ENCODE assay signal across 1 cellular context in the genomic region with DNA sequence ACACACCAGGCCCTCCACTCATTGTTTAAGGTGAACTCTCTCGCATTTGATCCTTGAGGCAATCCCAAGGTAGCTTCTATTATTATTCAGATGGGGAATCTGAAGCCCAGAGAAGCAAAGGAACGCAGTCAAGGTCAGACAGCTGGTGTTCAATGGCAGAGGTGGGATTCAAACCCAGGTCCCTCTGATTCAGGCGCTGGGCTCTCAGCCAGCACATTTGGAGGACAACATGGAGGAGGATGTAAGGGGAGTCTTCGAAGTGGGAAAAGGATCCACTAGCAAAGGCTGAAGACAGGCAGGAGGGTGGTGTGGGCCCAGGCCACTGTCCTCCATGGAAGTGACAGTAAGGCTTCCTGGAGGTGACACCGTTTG.
TF ChIP-seq lines count a peak whose summit lies in the region.

No MANE protein-coding gene starts in this region.

TF ChIP-seq in HepG2, 621 proteins besides CTCF, POLR2A, EP300 and RAD21 (continues in another document):
- 0 out of 2 replicates have a peak, but pooled peaks have one; percentile 50 for TF ChIP-seq KDM5B (CRISPR knock-in tag; IDR thresholded peaks at IDR 0.05; ENCODE audit: borderline replicate concordance)
- TF ChIP-seq ATF1 (CRISPR knock-in tag; IDR thresholded peaks at IDR 0.05), result no peak
- TF ChIP-seq ISL2 (CRISPR knock-in tag; IDR thresholded peaks at IDR 0.05), result 0 out of 2 replicates have a peak, but pooled peaks have one; percentile 14
- TF ChIP-seq PHF20 (CRISPR knock-in tag; IDR thresholded peaks at IDR 0.05), result no peak
- peak; percentile 4; the same call in 1 of the 2 replicates for TF ChIP-seq PHF8 (CRISPR knock-in tag; IDR thresholded peaks at IDR 0.05)
- no peak for TF ChIP-seq KLF11 (CRISPR knock-in tag; IDR thresholded peaks at IDR 0.05)
- no peak for TF ChIP-seq ZNF136 (CRISPR knock-in tag; IDR thresholded peaks at IDR 0.05; ENCODE audit: low read depth)
- no peak for TF ChIP-seq CHD2 (IDR thresholded peaks at IDR 0.05; ENCODE audit: low read depth, low read length)
- no peak for TF ChIP-seq NR1H2 (CRISPR knock-in tag; IDR thresholded peaks at IDR 0.05; ENCODE audit: borderline replicate concordance, low read depth)
- TF ChIP-seq CBX5 (CRISPR knock-in tag; IDR thresholded peaks at IDR 0.05; ENCODE audit: borderline replicate concordance), result no peak
- TF ChIP-seq ZFP62 (CRISPR knock-in tag; IDR thresholded peaks at IDR 0.05), result no peak
- TF ChIP-seq ZNF776 (CRISPR knock-in tag; IDR thresholded peaks at IDR 0.05), result peak; percentile 44; the same call in 1 of the 2 replicates
- TF ChIP-seq GATAD1 (CRISPR knock-in tag; IDR thresholded peaks at IDR 0.05), result peak; percentile 19; the same call in 1 of the 2 replicates
- peak; percentile 70 for TF ChIP-seq ZMYM3 (CRISPR knock-in tag; IDR thresholded peaks at IDR 0.05)
- 0 out of 2 replicates have a peak, but pooled peaks have one; percentile 2 for TF ChIP-seq SALL1 (CRISPR knock-in tag; IDR thresholded peaks at IDR 0.05)
- no peak for TF ChIP-seq CREM (IDR thresholded peaks at IDR 0.05)
- TF ChIP-seq CREM (CRISPR knock-in tag; IDR thresholded peaks at IDR 0.05), result no peak
- no peak for TF ChIP-seq ZNF30 (CRISPR knock-in tag; IDR thresholded peaks at IDR 0.05)
- TF ChIP-seq, protein P1, sequence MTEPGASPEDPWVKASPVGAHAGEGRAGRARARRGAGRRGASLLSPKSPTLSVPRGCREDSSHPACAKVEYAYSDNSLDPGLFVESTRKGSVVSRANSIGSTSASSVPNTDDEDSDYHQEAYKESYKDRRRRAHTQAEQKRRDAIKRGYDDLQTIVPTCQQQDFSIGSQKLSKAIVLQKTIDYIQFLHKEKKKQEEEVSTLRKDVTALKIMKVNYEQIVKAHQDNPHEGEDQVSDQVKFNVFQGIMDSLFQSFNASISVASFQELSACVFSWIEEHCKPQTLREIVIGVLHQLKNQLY (CRISPR knock-in tag; IDR thresholded peaks at IDR 0.05), result no peak
- no peak for TF ChIP-seq NR2F1 (CRISPR knock-in tag; IDR thresholded peaks at IDR 0.05)
- TF ChIP-seq SATB2 (CRISPR knock-in tag; IDR thresholded peaks at IDR 0.05), result no peak
- TF ChIP-seq ZNF747 (CRISPR knock-in tag; IDR thresholded peaks at IDR 0.05; ENCODE audit: borderline replicate concordance), result no peak
- TF ChIP-seq NRL (CRISPR knock-in tag; IDR thresholded peaks at IDR 0.05; ENCODE audit: borderline replicate concordance), result no peak
- TF ChIP-seq ZNF230 (CRISPR knock-in tag; IDR thresholded peaks at IDR 0.05), result 0 out of 2 replicates have a peak, but pooled peaks have one; percentile 41
- TF ChIP-seq KDM2A (CRISPR knock-in tag; IDR thresholded peaks at IDR 0.05; ENCODE audit: borderline replicate concordance, low read depth), result no peak
- TF ChIP-seq, protein P2, sequence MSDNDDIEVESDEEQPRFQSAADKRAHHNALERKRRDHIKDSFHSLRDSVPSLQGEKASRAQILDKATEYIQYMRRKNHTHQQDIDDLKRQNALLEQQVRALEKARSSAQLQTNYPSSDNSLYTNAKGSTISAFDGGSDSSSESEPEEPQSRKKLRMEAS (IDR thresholded peaks at IDR 0.05), result no peak
- TF ChIP-seq FOXA3 (CRISPR knock-in tag; IDR thresholded peaks at IDR 0.05), result no peak
- TF ChIP-seq, protein P3, sequence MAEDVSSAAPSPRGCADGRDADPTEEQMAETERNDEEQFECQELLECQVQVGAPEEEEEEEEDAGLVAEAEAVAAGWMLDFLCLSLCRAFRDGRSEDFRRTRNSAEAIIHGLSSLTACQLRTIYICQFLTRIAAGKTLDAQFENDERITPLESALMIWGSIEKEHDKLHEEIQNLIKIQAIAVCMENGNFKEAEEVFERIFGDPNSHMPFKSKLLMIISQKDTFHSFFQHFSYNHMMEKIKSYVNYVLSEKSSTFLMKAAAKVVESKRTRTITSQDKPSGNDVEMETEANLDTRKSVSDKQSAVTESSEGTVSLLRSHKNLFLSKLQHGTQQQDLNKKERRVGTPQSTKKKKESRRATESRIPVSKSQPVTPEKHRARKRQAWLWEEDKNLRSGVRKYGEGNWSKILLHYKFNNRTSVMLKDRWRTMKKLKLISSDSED (CRISPR knock-in tag; IDR thresholded peaks at IDR 0.05), result no peak
- TF ChIP-seq ZNF256 (CRISPR knock-in tag; conservative IDR thresholded peaks at IDR 0.05), result 0 out of 2 replicates have a peak, but pooled peaks have one; percentile 43
- no peak for TF ChIP-seq ZFP1 (CRISPR knock-in tag; IDR thresholded peaks at IDR 0.05)
- TF ChIP-seq, protein P4, sequence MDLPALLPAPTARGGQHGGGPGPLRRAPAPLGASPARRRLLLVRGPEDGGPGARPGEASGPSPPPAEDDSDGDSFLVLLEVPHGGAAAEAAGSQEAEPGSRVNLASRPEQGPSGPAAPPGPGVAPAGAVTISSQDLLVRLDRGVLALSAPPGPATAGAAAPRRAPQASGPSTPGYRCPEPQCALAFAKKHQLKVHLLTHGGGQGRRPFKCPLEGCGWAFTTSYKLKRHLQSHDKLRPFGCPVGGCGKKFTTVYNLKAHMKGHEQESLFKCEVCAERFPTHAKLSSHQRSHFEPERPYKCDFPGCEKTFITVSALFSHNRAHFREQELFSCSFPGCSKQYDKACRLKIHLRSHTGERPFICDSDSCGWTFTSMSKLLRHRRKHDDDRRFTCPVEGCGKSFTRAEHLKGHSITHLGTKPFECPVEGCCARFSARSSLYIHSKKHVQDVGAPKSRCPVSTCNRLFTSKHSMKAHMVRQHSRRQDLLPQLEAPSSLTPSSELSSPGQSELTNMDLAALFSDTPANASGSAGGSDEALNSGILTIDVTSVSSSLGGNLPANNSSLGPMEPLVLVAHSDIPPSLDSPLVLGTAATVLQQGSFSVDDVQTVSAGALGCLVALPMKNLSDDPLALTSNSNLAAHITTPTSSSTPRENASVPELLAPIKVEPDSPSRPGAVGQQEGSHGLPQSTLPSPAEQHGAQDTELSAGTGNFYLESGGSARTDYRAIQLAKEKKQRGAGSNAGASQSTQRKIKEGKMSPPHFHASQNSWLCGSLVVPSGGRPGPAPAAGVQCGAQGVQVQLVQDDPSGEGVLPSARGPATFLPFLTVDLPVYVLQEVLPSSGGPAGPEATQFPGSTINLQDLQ (CRISPR knock-in tag; IDR thresholded peaks at IDR 0.05), result peak; percentile 48; the same call in 1 of the 2 replicates
- TF ChIP-seq FOXO1 (CRISPR knock-in tag; IDR thresholded peaks at IDR 0.05), result 0 out of 2 replicates have a peak, but pooled peaks have one; percentile 8
- TF ChIP-seq, protein P5, sequence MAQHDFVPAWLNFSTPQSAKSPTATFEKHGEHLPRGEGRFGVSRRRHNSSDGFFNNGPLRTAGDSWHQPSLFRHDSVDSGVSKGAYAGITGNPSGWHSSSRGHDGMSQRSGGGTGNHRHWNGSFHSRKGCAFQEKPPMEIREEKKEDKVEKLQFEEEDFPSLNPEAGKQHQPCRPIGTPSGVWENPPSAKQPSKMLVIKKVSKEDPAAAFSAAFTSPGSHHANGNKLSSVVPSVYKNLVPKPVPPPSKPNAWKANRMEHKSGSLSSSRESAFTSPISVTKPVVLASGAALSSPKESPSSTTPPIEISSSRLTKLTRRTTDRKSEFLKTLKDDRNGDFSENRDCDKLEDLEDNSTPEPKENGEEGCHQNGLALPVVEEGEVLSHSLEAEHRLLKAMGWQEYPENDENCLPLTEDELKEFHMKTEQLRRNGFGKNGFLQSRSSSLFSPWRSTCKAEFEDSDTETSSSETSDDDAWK (CRISPR knock-in tag; IDR thresholded peaks at IDR 0.05), result no peak
- no peak for TF ChIP-seq TCF12 (IDR thresholded peaks at IDR 0.05)
- TF ChIP-seq TCF12 (CRISPR knock-in tag; IDR thresholded peaks at IDR 0.05), result no peak
- no peak for TF ChIP-seq ZMAT3 (CRISPR knock-in tag; conservative IDR thresholded peaks at IDR 0.05)
- no peak for TF ChIP-seq MAFF (IDR thresholded peaks at IDR 0.05; ENCODE audit: low read depth, low read length)
- no peak for TF ChIP-seq SP5 (CRISPR knock-in tag; IDR thresholded peaks at IDR 0.05; ENCODE audit: borderline replicate concordance, low read depth)
- TF ChIP-seq MAFK (conservative IDR thresholded peaks at IDR 0.05 in 1 of 2, IDR thresholded peaks at IDR 0.05 in 1 of 2; ENCODE audit: low read length in 2 of 2), result no peak
- TF ChIP-seq, protein P6, sequence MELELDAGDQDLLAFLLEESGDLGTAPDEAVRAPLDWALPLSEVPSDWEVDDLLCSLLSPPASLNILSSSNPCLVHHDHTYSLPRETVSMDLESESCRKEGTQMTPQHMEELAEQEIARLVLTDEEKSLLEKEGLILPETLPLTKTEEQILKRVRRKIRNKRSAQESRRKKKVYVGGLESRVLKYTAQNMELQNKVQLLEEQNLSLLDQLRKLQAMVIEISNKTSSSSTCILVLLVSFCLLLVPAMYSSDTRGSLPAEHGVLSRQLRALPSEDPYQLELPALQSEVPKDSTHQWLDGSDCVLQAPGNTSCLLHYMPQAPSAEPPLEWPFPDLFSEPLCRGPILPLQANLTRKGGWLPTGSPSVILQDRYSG (CRISPR knock-in tag; IDR thresholded peaks at IDR 0.05), result no peak
- peak; percentile 90; the same call in 1 of the 2 replicates for TF ChIP-seq ZNF775 (CRISPR knock-in tag; IDR thresholded peaks at IDR 0.05; ENCODE audit: borderline replicate concordance)
- TF ChIP-seq, protein P7, sequence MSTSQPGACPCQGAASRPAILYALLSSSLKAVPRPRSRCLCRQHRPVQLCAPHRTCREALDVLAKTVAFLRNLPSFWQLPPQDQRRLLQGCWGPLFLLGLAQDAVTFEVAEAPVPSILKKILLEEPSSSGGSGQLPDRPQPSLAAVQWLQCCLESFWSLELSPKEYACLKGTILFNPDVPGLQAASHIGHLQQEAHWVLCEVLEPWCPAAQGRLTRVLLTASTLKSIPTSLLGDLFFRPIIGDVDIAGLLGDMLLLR (CRISPR knock-in tag; IDR thresholded peaks at IDR 0.05), result no peak
- TF ChIP-seq REPIN1 (CRISPR knock-in tag; IDR thresholded peaks at IDR 0.05; ENCODE audit: borderline replicate concordance, low read depth), result no peak
- TF ChIP-seq POGZ (CRISPR knock-in tag; IDR thresholded peaks at IDR 0.05), result peak; percentile 34; the same call in 1 of the 2 replicates
- no peak for TF ChIP-seq IRX3 (CRISPR knock-in tag; IDR thresholded peaks at IDR 0.05; ENCODE audit: borderline replicate concordance, low read depth)
- TF ChIP-seq ZNF607 (CRISPR knock-in tag; IDR thresholded peaks at IDR 0.05; ENCODE audit: borderline replicate concordance), result no peak
- peak; percentile 15 for TF ChIP-seq ZEB1 (IDR thresholded peaks at IDR 0.05; ENCODE audit: insufficient replicate concordance, low read depth)
- TF ChIP-seq, protein P8, sequence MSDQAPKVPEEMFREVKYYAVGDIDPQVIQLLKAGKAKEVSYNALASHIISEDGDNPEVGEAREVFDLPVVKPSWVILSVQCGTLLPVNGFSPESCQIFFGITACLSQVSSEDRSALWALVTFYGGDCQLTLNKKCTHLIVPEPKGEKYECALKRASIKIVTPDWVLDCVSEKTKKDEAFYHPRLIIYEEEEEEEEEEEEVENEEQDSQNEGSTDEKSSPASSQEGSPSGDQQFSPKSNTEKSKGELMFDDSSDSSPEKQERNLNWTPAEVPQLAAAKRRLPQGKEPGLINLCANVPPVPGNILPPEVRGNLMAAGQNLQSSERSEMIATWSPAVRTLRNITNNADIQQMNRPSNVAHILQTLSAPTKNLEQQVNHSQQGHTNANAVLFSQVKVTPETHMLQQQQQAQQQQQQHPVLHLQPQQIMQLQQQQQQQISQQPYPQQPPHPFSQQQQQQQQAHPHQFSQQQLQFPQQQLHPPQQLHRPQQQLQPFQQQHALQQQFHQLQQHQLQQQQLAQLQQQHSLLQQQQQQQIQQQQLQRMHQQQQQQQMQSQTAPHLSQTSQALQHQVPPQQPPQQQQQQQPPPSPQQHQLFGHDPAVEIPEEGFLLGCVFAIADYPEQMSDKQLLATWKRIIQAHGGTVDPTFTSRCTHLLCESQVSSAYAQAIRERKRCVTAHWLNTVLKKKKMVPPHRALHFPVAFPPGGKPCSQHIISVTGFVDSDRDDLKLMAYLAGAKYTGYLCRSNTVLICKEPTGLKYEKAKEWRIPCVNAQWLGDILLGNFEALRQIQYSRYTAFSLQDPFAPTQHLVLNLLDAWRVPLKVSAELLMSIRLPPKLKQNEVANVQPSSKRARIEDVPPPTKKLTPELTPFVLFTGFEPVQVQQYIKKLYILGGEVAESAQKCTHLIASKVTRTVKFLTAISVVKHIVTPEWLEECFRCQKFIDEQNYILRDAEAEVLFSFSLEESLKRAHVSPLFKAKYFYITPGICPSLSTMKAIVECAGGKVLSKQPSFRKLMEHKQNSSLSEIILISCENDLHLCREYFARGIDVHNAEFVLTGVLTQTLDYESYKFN (CRISPR knock-in tag; conservative IDR thresholded peaks at IDR 0.05), result peak; percentile 14; the same call in 1 of the 2 replicates
- no peak for TF ChIP-seq POLR2AphosphoS5 (IDR thresholded peaks at IDR 0.05; ENCODE audit: low read depth, low read length)
- TF ChIP-seq RNF2 (conservative IDR thresholded peaks at IDR 0.05; ENCODE audit: low read depth), result no peak
- TF ChIP-seq, protein P9, sequence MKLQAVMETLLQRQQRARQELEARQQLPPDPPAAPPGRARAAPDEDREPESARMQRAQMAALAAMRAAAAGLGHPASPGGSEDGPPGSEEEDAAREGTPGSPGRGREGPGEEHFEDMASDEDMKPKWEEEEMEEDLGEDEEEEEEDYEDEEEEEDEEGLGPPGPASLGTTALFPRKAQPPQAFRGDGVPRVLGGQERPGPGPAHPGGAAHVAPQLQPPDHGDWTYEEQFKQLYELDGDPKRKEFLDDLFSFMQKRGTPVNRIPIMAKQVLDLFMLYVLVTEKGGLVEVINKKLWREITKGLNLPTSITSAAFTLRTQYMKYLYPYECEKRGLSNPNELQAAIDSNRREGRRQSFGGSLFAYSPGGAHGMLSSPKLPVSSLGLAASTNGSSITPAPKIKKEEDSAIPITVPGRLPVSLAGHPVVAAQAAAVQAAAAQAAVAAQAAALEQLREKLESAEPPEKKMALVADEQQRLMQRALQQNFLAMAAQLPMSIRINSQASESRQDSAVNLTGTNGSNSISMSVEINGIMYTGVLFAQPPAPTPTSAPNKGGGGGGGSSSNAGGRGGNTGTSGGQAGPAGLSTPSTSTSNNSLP (IDR thresholded peaks at IDR 0.05; ENCODE audit: low read depth, low read length), result no peak
- TF ChIP-seq, protein P10, sequence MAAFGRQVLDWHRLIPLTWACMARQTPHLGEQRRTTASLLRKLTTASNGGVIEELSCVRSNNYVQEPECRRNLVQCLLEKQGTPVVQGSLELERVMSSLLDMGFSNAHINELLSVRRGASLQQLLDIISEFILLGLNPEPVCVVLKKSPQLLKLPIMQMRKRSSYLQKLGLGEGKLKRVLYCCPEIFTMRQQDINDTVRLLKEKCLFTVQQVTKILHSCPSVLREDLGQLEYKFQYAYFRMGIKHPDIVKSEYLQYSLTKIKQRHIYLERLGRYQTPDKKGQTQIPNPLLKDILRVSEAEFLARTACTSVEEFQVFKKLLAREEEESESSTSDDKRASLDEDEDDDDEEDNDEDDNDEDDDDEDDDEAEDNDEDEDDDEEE (CRISPR knock-in tag; IDR thresholded peaks at IDR 0.05), result no peak
- no peak for TF ChIP-seq NCOA2 (CRISPR knock-in tag; IDR thresholded peaks at IDR 0.05)
- TF ChIP-seq SCMH1 (CRISPR knock-in tag; IDR thresholded peaks at IDR 0.05; ENCODE audit: borderline replicate concordance), result no peak
- TF ChIP-seq ZNF672 (CRISPR knock-in tag; IDR thresholded peaks at IDR 0.05), result no peak
- TF ChIP-seq SOX5 (CRISPR knock-in tag; IDR thresholded peaks at IDR 0.05; ENCODE audit: borderline replicate concordance), result no peak
- peak; percentile 10; the same call in 1 of the 2 replicates for TF ChIP-seq NFIC (IDR thresholded peaks at IDR 0.05; ENCODE audit: low read length)
- TF ChIP-seq RCOR2 (CRISPR knock-in tag; IDR thresholded peaks at IDR 0.05), result no peak; the same call in 1 of the 2 replicates
- no peak for TF ChIP-seq BORCS8-MEF2B (CRISPR knock-in tag; IDR thresholded peaks at IDR 0.05)
- TF ChIP-seq MED1 (CRISPR knock-in tag; IDR thresholded peaks at IDR 0.05), result no peak
- TF ChIP-seq ZNF432 (CRISPR knock-in tag; IDR thresholded peaks at IDR 0.05; ENCODE audit: borderline replicate concordance), result no peak
- no peak for TF ChIP-seq ZNF296 (CRISPR knock-in tag; conservative IDR thresholded peaks at IDR 0.05)
